ENCODE assay signal across 20 cellular contexts in the genomic region with DNA sequence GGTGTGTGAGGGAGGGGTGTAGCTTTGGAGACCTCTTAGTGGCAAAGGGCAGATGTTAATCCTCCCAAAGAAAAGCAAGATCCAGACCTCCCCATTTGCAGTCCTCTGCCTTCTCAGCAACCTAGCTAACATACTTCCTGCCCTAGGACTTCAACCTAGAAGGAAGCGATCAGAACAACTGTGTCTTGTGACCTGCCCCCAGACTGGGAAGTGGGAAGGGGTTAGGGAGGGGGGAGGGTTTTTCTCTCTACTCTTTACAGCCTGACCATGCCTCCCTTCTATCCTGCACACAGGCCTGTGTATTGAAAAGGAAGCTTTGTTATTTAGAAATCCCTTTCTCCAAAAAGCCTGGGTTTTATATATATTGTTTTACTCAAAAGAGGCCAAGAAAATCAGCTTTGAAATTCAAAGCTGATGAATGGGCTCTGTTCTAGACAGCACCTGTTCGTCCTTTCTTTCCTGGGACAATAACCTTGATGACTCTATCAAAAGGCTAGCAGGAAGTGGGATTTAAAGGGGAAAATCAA. TPM values are rescaled to one million over a fixed set of nuclear protein-coding genes. Genes with fewer than 3 reads are reported as not detected.
DNase-seq lines count a peak whose midpoint lies in the region; ATAC-seq and TF ChIP-seq lines count a peak whose summit lies in the region.
"Had no signal": no experiment of that assay in that cellular context is flagged by ENCODE, and none has a peak within 500 bp of the region (broad histone marks: within the 10 kb centered on the region; RNA-seq: fewer than 3 reads in every experiment).

No MANE protein-coding gene starts in this region.

- no peak overlapping the region for H3K9ac ChIP-seq in HUES6 (ENCODE audit: low read length)

- H3K36me3 ChIP-seq in HUES6 (ENCODE audit: control insufficient read depth, insufficient read depth, low read length), result no peaks in the 10 kb centered on the region
- no peaks in the 10 kb centered on the region for H3K36me3 ChIP-seq in SJCRH30
- no peaks in the 10 kb centered on the region for H3K36me3 ChIP-seq in left ventricle myocardium inferior
- H3K36me3 ChIP-seq: pancreas had no signal

- no peak overlapping the region for H3K4me3 ChIP-seq in HUES6 (ENCODE audit: low read depth, low read length)
- no peak overlapping the region for H3K4me3 ChIP-seq in SJCRH30
- no peak overlapping the region for H3K4me3 ChIP-seq in left ventricle myocardium inferior
- H3K4me3 ChIP-seq: heart left ventricle, pancreas, SK-N-MC had no signal

- TF ChIP-seq CTCF in left ventricle myocardium inferior (IDR thresholded peaks at IDR 0.05; ENCODE audit: borderline replicate concordance), result no peak

- H3K27me3 ChIP-seq in HUES6 (ENCODE audit: control insufficient read depth, insufficient read depth, low read length), result no peaks in the 10 kb centered on the region
- H3K27me3 ChIP-seq in SJCRH30, result no peaks in the 10 kb centered on the region
- H3K27me3 ChIP-seq in left ventricle myocardium inferior (ENCODE audit: low read depth), result no peaks in the 10 kb centered on the region

- peaks cover 20% of the 10 kb centered on the region for H3K4me1 ChIP-seq in HUES6 (ENCODE audit: control insufficient read depth, insufficient read depth, low read length)
- H3K4me1 ChIP-seq in SJCRH30, result peaks cover 35% of the 10 kb centered on the region
- H3K4me1 ChIP-seq in left ventricle myocardium inferior, result no peaks in the 10 kb centered on the region
- H3K4me1 ChIP-seq: heart left ventricle, pancreas had no signal

- intact Hi-C loops in left ventricle myocardium inferior (cut with micrococcal nuclease), result no loop called here

- H3K27ac ChIP-seq in HUES6 (ENCODE audit: low read depth, low read length) (peak overlapping the region; percentile 34), SJCRH30 (peak overlapping the region; percentile 40), left ventricle myocardium inferior (replicated peaks) (no peak overlapping the region)
- H3K27ac ChIP-seq: heart left ventricle, SK-N-MC had no signal

- DNase-seq in Ammon's horn (ENCODE audit: low spot score), result peak; percentile 10
- peak; percentile 20 to 55 for DNase-seq in SJCRH30
- DNase-seq in iPS-NIHi7 (ENCODE audit: extremely low spot score), result peak; percentile 30
- DNase-seq in NK-92 treated with Interleukin-12 subunit alpha and Interleukin-12 subunit beta, amount 100 ng/mL, for 24 hours (lab: John Stamatoyannopoulos, UW), result no peak
- no peak for DNase-seq in AG08396 (ENCODE audit: low spot score)
- DNase-seq in left ventricle myocardium inferior, result no peak
- DNase-seq: activated CD4-positive, alpha-beta T cell treated with anti-CD3 and anti-CD28 coated beads for 4 hours; activated gamma-delta T cell treated with Interleukin-2 at 50 U/mL for 16 hours; amniotic stem cell; central memory CD4-positive, alpha-beta T cell; effector CD4-positive, alpha-beta T cell; heart left ventricle; NCI-H1105; NCI-H524 treated with DMSO at 0.1 percent for 48 hours; pancreas; stimulated activated CD4-positive, alpha-beta T cell treated with anti-CD3 and anti-CD28 coated beads, Interleukin-4, amount 100 ng/mL, for 24 hours had no signal

- no peak for ATAC-seq in GM21367 (IDR thresholded peaks at IDR 0.05; ENCODE audit: unreplicated experiment)
- ATAC-seq: heart left ventricle, left lobe of liver had no signal

- H3K9me3 ChIP-seq in HUES6 (ENCODE audit: control insufficient read depth, insufficient read depth, low read depth, low read length), result 0 out of 2 replicates have a peak, but pooled peaks cover 5% of the 10 kb centered on the region
- 0 out of 2 replicates have a peak, but pooled peaks cover 3% of the 10 kb centered on the region for H3K9me3 ChIP-seq in SJCRH30 (replicated peaks)
- no peaks in the 10 kb centered on the region for H3K9me3 ChIP-seq in left ventricle myocardium inferior (replicated peaks)
- H3K9me3 ChIP-seq: heart left ventricle, pancreas had no signal

RNA-seq across cellular contexts. Expression of a gene that starts 35.2 kb away (rescaled TPM):
- total RNA-seq in SJCRH30 (2014; rRNA removed; shearing (Covaris generic)), result 183 and 196 TPM in 2 replicates
- total RNA-seq in left ventricle myocardium inferior, result 46.8 TPM

RNA-seq across cellular contexts. Expression of a gene that starts 49.5 kb away (rescaled TPM):
- 1.6 and 3.4 TPM in 2 replicates for total RNA-seq in SJCRH30 (2014; rRNA removed; shearing (Covaris generic))
- 0.30 TPM for total RNA-seq in left ventricle myocardium inferior

Comparison
In these comparisons a context has a peak if more than half of its experiments do, and no peak if none do; other contexts are left out.
1. DNase-seq: peak in Ammon's horn (single experiment), SJCRH30 (2 of 2) and iPS-NIHi7 (single experiment); none in NK-92 treated with Interleukin-12 subunit alpha and Interleukin-12 subunit beta, amount 100 ng/mL, for 24 hours (single experiment), AG08396 (single experiment) and left ventricle myocardium inferior (single experiment).